In the genomic region with DNA sequence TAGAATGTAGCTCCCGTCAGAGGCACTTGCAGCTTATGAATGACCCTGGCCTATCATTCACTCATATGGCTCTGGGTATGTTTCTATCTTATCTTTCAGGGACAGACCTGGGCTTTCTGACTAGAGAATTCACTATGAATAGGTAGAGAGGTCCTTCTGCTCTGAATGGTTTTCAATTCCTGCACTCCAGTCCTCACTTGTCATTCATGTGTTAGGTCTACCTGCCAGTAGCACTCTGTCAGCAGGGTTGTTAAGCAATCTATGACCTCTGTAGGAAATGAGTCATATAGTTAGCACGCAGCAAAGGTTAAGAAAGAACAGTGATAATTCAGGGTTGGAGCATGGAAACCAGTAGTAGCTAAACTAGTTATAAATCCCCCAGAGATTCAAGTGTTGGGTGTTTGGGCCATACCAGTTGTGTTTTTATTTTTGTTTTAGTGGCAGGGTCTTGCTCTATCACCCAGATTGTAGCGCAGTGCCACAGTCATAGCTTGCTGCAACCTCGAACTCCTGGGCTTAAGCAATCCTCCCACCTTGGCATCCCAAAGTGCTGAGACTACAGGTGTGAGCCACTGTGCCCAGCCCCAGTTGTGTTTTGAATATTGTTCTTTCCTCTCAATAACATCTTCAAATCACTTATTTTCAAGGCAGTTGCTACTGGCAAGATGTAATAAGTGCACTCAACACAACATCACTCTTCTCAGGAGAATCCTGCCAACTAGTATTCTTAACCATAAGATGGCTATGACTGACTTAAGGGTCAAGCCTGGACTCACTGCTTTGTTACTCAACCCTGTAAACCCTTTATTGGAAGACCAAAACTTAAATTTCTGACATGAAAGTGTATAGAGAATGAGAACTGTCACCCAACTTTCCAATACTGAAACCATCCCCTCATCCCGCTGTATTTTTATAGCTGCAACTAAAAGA, we compare ENCODE assay signal across 9 cellular contexts. TPM values are rescaled to one million over a fixed set of nuclear protein-coding genes. Genes with fewer than 3 reads are reported as not detected.
DNase-seq lines count a peak whose midpoint lies in the region; ATAC-seq and TF ChIP-seq lines count a peak whose summit lies in the region.
"Had no signal": no experiment of that assay in that cellular context is flagged by ENCODE, and none has a peak within 500 bp of the region (broad histone marks: within the 10 kb centered on the region; RNA-seq: fewer than 3 reads in every experiment).

No MANE protein-coding gene starts in this region.

- TF ChIP-seq CTCF in PC-9 (conservative IDR thresholded peaks at IDR 0.05), result no peak
- TF ChIP-seq CTCF in body of pancreas (IDR thresholded peaks at IDR 0.05), result no peak

- no peaks in the 10 kb centered on the region for H3K79me2 ChIP-seq in PC-9 (ENCODE audit: low read depth)

- WGBS in body of pancreas, 2 donors, result 87 to 88% methylated on average over 5 of the region's 5 CpGs

- ATAC-seq in GM18858 (IDR thresholded peaks at IDR 0.05; ENCODE audit: unreplicated experiment), result peak; percentile 91
- peak; percentile 92 for ATAC-seq in HG02588 (IDR thresholded peaks at IDR 0.05; ENCODE audit: unreplicated experiment)
- no peak for ATAC-seq in body of pancreas

- H3K9me2 ChIP-seq in PC-9 (ENCODE audit: insufficient read depth), result no peaks in the 10 kb centered on the region

- H3K4me2 ChIP-seq in PC-9, result peak overlapping the region; percentile 49

- H3K4me1 ChIP-seq in PC-9 (replicated peaks; ENCODE audit: insufficient read depth) (peaks cover 36% of the 10 kb centered on the region), body of pancreas (no peaks in the 10 kb centered on the region)

- no peak overlapping the region for H2AFZ ChIP-seq in PC-9

- peaks cover 24% of the 10 kb centered on the region for H3F3A ChIP-seq in PC-9 (ENCODE audit: insufficient read depth, low read depth)

- H3K27ac ChIP-seq in PC-9 (peak overlapping the region; percentile 71), body of pancreas (no peak overlapping the region)
- H3K27ac ChIP-seq: SJSA1, upper lobe of left lung had no signal

- H3K27me3 ChIP-seq in PC-9 (ENCODE audit: insufficient read depth, low read depth) (no peaks in the 10 kb centered on the region), body of pancreas (no peaks in the 10 kb centered on the region)
- H3K27me3 ChIP-seq: SJSA1, upper lobe of left lung had no signal

- DNase-seq in PC-9 (peak; percentile 34 to 91), islet precursor cell (peak; percentile 52), pons (ENCODE audit: low spot score) (no peak), body of pancreas (no peak), DMS153 treated with DMSO at 0.1 percent for 48 hours (lab: John Stamatoyannopoulos, UW; ENCODE audit: unreplicated experiment) (no peak)

- BruUV-seq in PC-9 (replicated peaks; lab: Mats Ljungman, UMichigan), result no TSS peak

- no peak for TF ChIP-seq POLR2A in body of pancreas (IDR thresholded peaks at IDR 0.05)

- POLR2A ChIA-PET in PC-9 (lab: Charles Lee; ENCODE audit: unreplicated experiment), result no interaction called here

- no peaks in the 10 kb centered on the region for H4K20me1 ChIP-seq in PC-9 (ENCODE audit: insufficient read depth)

- H3K4me3 ChIP-seq in PC-9 (no peak overlapping the region), body of pancreas (no peak overlapping the region)
- H3K4me3 ChIP-seq: SJSA1, upper lobe of left lung had no signal

- CTCF ChIA-PET in PC-9 (lab: Charles Lee), result no interaction called here

- intact Hi-C loops in PC-9 (cut with micrococcal nuclease; ENCODE audit: unreplicated experiment), result loop anchor here (1.0 to 5.0 kb wide), 3 partner anchors 13 to 97 kb away; no protein-coding TSS in a partner anchor
- intact Hi-C loops in body of pancreas (cut with DNase I), result no loop called here

- H3K9me3 ChIP-seq in PC-9 (ENCODE audit: insufficient read depth, low read depth) (no peaks in the 10 kb centered on the region), body of pancreas (no peaks in the 10 kb centered on the region)
- H3K9me3 ChIP-seq: SJSA1, upper lobe of left lung had no signal

- H3K36me3 ChIP-seq in PC-9 (ENCODE audit: low read depth), result no peaks in the 10 kb centered on the region
- H3K36me3 ChIP-seq in body of pancreas (replicated peaks in 1 of 2; ENCODE audit: insufficient read depth in 1 of 2, low read depth in 2 of 2), result no peaks in the 10 kb centered on the region
- H3K36me3 ChIP-seq: SJSA1, upper lobe of left lung had no signal

RNA-seq across cellular contexts. Expression of a gene that starts 25.1 kb away (rescaled TPM):
- total RNA-seq in PC-9 (2021) (not detected in 2 replicates), body of pancreas (not detected)
- total RNA-seq: SJSA1, upper lobe of left lung had no signal

RNA-seq across cellular contexts. Expression of a gene that starts 57.3 kb away (rescaled TPM):
- total RNA-seq in PC-9 (2021), result 31.6 and 38.1 TPM in 2 replicates
- total RNA-seq in body of pancreas, result 1 to 10 TPM; 8.3 to 9.6 TPM

Comparison
In these comparisons a context has a peak if more than half of its experiments do, and no peak if none do; other contexts are left out.
1. DNase-seq: peak in PC-9 (2 of 2) and islet precursor cell (single experiment); none in pons (single experiment), body of pancreas (0 of 4) and DMS153 treated with DMSO at 0.1 percent for 48 hours (single experiment).